Comparison of ENCODE assay signal across 8 cellular contexts in genomic region chr6:52595000-52595795, GRCh38. TPM values are rescaled to one million over a fixed set of nuclear protein-coding genes. Genes with fewer than 3 reads are reported as not detected.
DNase-seq lines count a peak whose midpoint lies in the region; ATAC-seq and TF ChIP-seq lines count a peak whose summit lies in the region.

No MANE protein-coding gene starts in this region.

- H3K9me3 ChIP-seq in mammary epithelial cell (replicated peaks; ENCODE audit: insufficient read depth, low read length) (no peaks in the 10 kb centered on the region), lung (ENCODE audit: control insufficient read depth in 2 of 2, insufficient read depth in 1 of 2, low read length in 1 of 2) (peaks cover 0 to 2% of the 10 kb centered on the region in 2 donors)

- peak; percentile 57 to 61 for ATAC-seq in activated naive CD4-positive, alpha-beta T cell treated with anti-CD3 and anti-CD28 coated beads, Interleukin-2, amount 50 U/mL, for 72 hours
- ATAC-seq in HG02798 (IDR thresholded peaks at IDR 0.05; ENCODE audit: poor library complexity, unreplicated experiment) (peak; percentile 68), lung (ENCODE audit: insufficient read depth, low FRiP score) (peak; percentile 86)

- BruUV-seq in mammary epithelial cell (replicated peaks; lab: Mats Ljungman, UMichigan): no TSS peak

- CTCF ChIA-PET in mammary epithelial cell (lab: Charles Lee; ENCODE audit: low non-redundant PET): interaction anchor here (0.5 kb wide), 1 partner anchor 56 kb away, joined by 10 read pairs; no protein-coding TSS in a partner anchor

- no peak overlapping the region for H3K4me3 ChIP-seq in mammary epithelial cell (replicated peaks in 1 of 3; ENCODE audit: insufficient read depth in 1 of 3, low read depth in 2 of 3, low read length in 3 of 3)
- H3K4me3 ChIP-seq in lung: no peak overlapping the region

- intact Hi-C loops in mammary epithelial cell (cut with micrococcal nuclease): loop anchor here (2.0 to 10.0 kb wide), 3 partner anchors 18 to 310 kb away; partner anchors contain the start of genes MCM3 and TRAM2

- dilution Hi-C loops in mammary epithelial cell (cut with HindIII; ENCODE audit: low sequenced_read_pairs): no loop called here

- no peaks in the 10 kb centered on the region for H3K36me3 Mint-ChIP-seq in activated naive CD4-positive, alpha-beta T cell treated with anti-CD3 and anti-CD28 coated beads, Interleukin-2, amount 50 U/mL, for 72 hours

- in situ Hi-C loops in mammary epithelial cell (cut with MboI; ENCODE audit: low sequenced_read_pairs in 2 of 2): no loop called here

- H3K27ac Mint-ChIP-seq in activated naive CD4-positive, alpha-beta T cell treated with anti-CD3 and anti-CD28 coated beads, Interleukin-2, amount 50 U/mL, for 72 hours: no peak overlapping the region

- H3K27ac ChIP-seq in mammary epithelial cell (ENCODE audit: insufficient read depth, low read depth, low read length) (no peak overlapping the region), lung (ENCODE audit: low read depth in 1 of 2, low read length in 1 of 2) (peak overlapping the region; percentile 36 to 71)

- H3K27me3 ChIP-seq in mammary epithelial cell (ENCODE audit: insufficient read depth, low read length) (no peaks in the 10 kb centered on the region), lung (ENCODE audit: control insufficient read depth, insufficient read depth) (no peaks in the 10 kb centered on the region)

- H3K9me3 Mint-ChIP-seq in activated naive CD4-positive, alpha-beta T cell treated with anti-CD3 and anti-CD28 coated beads, Interleukin-2, amount 50 U/mL, for 72 hours: no peaks in the 10 kb centered on the region

- H4K20me1 ChIP-seq in mammary epithelial cell (ENCODE audit: insufficient read depth, low read length): no peaks in the 10 kb centered on the region

- H3K9ac ChIP-seq in mammary epithelial cell (ENCODE audit: insufficient read depth, low read length): no peak overlapping the region

- H3K79me2 ChIP-seq in mammary epithelial cell (ENCODE audit: insufficient read depth, low read length): no peaks in the 10 kb centered on the region

- H2AFZ ChIP-seq in mammary epithelial cell (ENCODE audit: low read depth, low read length): peak overlapping the region; percentile 55

- TF ChIP-seq CTCF in mammary epithelial cell (conservative IDR thresholded peaks at IDR 0.05 in 1 of 2, IDR thresholded peaks at IDR 0.05 in 1 of 2; ENCODE audit: extremely low read depth in 1 of 2, insufficient read depth in 1 of 2, low read depth in 1 of 2, low read length in 2 of 2) (no peak), lung (IDR thresholded peaks at IDR 0.05; ENCODE audit: control extremely low read depth, extremely low read depth) (no peak)

- DNase-seq in activated naive CD4-positive, alpha-beta T cell treated with anti-CD3 and anti-CD28 coated beads, Interleukin-2, amount 50 U/mL, for 72 hours (ENCODE audit: low spot score in 2 of 2): no peak
- no peak for DNase-seq in activated naive CD4-positive, alpha-beta T cell treated with Interleukin-2 at 50 U/mL for 16 hours
- DNase-seq in NCI-H2171 treated with DMSO at 0.1 percent for 48 hours (lab: John Stamatoyannopoulos, UW) (peak; percentile 92), mammary epithelial cell (peak; percentile 55), lung (ENCODE audit: low spot score) (peak; percentile 41), T-helper 9 cell (no peak), cerebellar cortex (ENCODE audit: low spot score) (no peak)

- H3K36me3 ChIP-seq in mammary epithelial cell (ENCODE audit: insufficient read depth, low read length): no peaks in the 10 kb centered on the region
- no peaks in the 10 kb centered on the region for H3K36me3 ChIP-seq in lung (ENCODE audit: control insufficient read depth in 2 of 2, insufficient read depth in 2 of 2, low read length in 2 of 2)

- 74% methylated on average over 5 of the region's 7 CpGs for WGBS in mammary epithelial cell (ENCODE audit: low coverage, missing lambda C conversion rate)
- 45% methylated on average over 7 of the region's 7 CpGs for WGBS in lung, 2 donors

- peak overlapping the region; percentile 39 for H3K4me2 ChIP-seq in mammary epithelial cell (ENCODE audit: insufficient read depth, low read depth, low read length)

- peaks cover 12% of the 10 kb centered on the region for H3K4me1 ChIP-seq in mammary epithelial cell (ENCODE audit: insufficient read depth, low read length)
- H3K4me1 ChIP-seq in lung (ENCODE audit: control insufficient read depth in 2 of 2, insufficient read depth in 2 of 2, low read length in 2 of 2): peaks cover 4 to 7% of the 10 kb centered on the region in 2 donors

RNA-seq across cellular contexts. Expression of gene TRAM2, which starts 18.3 kb away (rescaled TPM):
- total RNA-seq in activated naive CD4-positive, alpha-beta T cell treated with anti-CD3 and anti-CD28 coated beads, Interleukin-2, amount 50 U/mL, for 72 hours: 1 to 10 TPM; 3.2 to 3.8 TPM
- total RNA-seq in mammary epithelial cell (10 to 100 TPM; 12.5 to 16.9 TPM), lung (10 to 100 TPM; 15.5 to 33.4 TPM)
- polyA plus RNA-seq in mammary epithelial cell (13.8 TPM), lung (10 to 100 TPM in 1 of 2 donors, 1 to 10 TPM in 1; 4.4 to 14.9 TPM)
- 39.2 TPM for polyA minus RNA-seq in mammary epithelial cell

Comparison
In these comparisons a context has a peak if more than half of its experiments do, and no peak if none do; other contexts are left out.
1. DNase-seq: peak in NCI-H2171 treated with DMSO at 0.1 percent for 48 hours (single experiment), mammary epithelial cell (single experiment) and lung (single experiment); none in activated naive CD4-positive, alpha-beta T cell treated with anti-CD3 and anti-CD28 coated beads, Interleukin-2, amount 50 U/mL, for 72 hours (0 of 2), activated naive CD4-positive, alpha-beta T cell treated with Interleukin-2 at 50 U/mL for 16 hours (single experiment), T-helper 9 cell (single experiment) and cerebellar cortex (single experiment).
2. Peak in every context shown above with its lines, with median percentiles within 50 percentile points of each other: ATAC-seq.